Comparison of ENCODE assay signal across 1 cellular context in the genomic region with DNA sequence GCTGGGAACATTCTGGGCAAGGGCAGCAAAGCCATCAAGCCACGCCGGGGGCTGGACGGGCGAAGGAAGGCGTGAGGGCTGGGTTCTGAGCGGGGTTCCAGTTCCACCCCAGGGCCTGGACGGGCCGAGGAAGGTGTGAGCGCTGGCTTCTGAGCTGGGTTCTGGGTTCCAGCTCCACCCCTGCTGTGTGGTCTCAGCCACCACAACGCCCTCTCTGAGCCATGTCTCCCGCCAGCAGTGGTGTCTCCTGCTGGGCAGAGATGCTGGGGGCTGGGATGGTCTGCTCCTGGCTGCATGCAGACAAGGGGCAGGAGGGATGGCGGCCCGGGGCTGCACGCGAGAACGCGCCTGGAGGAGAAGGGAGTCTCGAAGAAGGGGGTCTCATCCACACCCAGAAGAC.
TF ChIP-seq lines count a peak whose summit lies in the region.

No MANE protein-coding gene starts in this region.

TF ChIP-seq in HepG2, 621 proteins besides CTCF, POLR2A, EP300 and RAD21 (continued from another document):
- TF ChIP-seq, protein P1, sequence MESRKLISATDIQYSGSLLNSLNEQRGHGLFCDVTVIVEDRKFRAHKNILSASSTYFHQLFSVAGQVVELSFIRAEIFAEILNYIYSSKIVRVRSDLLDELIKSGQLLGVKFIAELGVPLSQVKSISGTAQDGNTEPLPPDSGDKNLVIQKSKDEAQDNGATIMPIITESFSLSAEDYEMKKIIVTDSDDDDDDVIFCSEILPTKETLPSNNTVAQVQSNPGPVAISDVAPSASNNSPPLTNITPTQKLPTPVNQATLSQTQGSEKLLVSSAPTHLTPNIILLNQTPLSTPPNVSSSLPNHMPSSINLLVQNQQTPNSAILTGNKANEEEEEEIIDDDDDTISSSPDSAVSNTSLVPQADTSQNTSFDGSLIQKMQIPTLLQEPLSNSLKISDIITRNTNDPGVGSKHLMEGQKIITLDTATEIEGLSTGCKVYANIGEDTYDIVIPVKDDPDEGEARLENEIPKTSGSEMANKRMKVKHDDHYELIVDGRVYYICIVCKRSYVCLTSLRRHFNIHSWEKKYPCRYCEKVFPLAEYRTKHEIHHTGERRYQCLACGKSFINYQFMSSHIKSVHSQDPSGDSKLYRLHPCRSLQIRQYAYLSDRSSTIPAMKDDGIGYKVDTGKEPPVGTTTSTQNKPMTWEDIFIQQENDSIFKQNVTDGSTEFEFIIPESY (CRISPR knock-in tag; IDR thresholded peaks at IDR 0.05): peak; percentile 58; the same call in 1 of the 2 replicates
- TF ChIP-seq, protein P2, sequence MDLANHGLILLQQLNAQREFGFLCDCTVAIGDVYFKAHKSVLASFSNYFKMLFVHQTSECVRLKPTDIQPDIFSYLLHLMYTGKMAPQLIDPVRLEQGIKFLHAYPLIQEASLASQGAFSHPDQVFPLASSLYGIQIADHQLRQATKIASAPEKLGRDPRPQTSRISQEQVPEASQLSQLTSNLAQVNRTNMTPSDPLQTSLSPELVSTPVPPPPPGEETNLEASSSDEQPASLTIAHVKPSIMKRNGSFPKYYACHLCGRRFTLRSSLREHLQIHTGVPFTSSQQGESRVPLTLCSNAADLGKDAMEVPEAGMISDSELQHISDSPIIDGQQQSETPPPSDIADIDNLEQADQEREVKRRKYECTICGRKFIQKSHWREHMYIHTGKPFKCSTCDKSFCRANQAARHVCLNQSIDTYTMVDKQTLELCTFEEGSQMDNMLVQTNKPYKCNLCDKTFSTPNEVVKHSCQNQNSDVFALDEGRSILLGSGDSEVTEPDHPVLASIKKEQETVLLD (CRISPR knock-in tag; IDR thresholded peaks at IDR 0.05; ENCODE audit: low read depth): no peak
- TF ChIP-seq ADNP (CRISPR knock-in tag; IDR thresholded peaks at IDR 0.05): peak; percentile 52; the same call in 1 of the 2 replicates
- TF ChIP-seq ONECUT2 (CRISPR knock-in tag; IDR thresholded peaks at IDR 0.05): no peak
- TF ChIP-seq ZNF224 (CRISPR knock-in tag; IDR thresholded peaks at IDR 0.05): no peak
TF ChIP-seq in HepG2: peak in this region for 17.
